In the genomic region with DNA sequence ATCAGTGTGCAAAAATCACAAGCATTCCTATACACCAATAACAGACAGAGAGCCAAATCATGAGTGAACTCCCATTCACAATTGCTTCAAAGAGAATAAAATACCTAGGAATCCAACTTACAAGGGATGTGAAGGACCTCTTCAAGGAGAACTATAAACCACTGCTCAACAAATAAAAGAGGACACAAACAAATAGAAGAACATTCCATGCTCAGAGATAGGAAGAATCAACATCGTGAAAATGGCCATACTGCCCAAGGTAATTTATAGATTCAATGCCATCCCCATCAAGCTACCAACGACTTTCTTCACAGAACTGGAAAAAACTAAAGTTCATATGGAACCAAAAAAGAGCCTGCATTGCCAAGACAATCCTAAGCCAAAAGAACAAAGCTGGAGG, we compare ENCODE assay signal across 2 cellular contexts. TPM values are rescaled to one million over a fixed set of nuclear protein-coding genes. Genes with fewer than 3 reads are reported as not detected.
"Had no signal": no experiment of that assay in that cellular context is flagged by ENCODE, and none has a peak within 500 bp of the region (broad histone marks: within the 10 kb centered on the region; RNA-seq: fewer than 3 reads in every experiment).

No MANE protein-coding gene starts in this region.

RNA-seq across cellular contexts. Expression of a gene that starts 54.8 kb away (rescaled TPM):
- total RNA-seq: LHCN-M2, M059J had no signal
